12 cellular contexts compared by ENCODE assay signal in genomic region chr1:174157157-174157806, GRCh38. TPM values are rescaled to one million over a fixed set of nuclear protein-coding genes. Genes with fewer than 3 reads are reported as not detected.
A peak's percentile ranks its signal among the peaks of the same experiment; 100 is the strongest.
DNase-seq lines count a peak whose midpoint lies in the region; ATAC-seq lines count a peak whose summit lies in the region.
"Had no signal": no experiment of that assay in that cellular context is flagged by ENCODE, and none has a peak within 500 bp of the region (broad histone marks: within the 10 kb centered on the region; RNA-seq: fewer than 3 reads in every experiment).

No MANE protein-coding gene starts in this region.

- ATAC-seq in GM18873 (IDR thresholded peaks at IDR 0.05; ENCODE audit: low FRiP score, unreplicated experiment) (peak; percentile 41), GM21825 (IDR thresholded peaks at IDR 0.05; ENCODE audit: unreplicated experiment) (peak; percentile 50)
- ATAC-seq: lower lobe of right lung had no signal

- peak overlapping the region in 3 of 6 donors; percentile 26 to 28 (median 27) for H3K27ac Mint-ChIP-seq in immature natural killer cell
- H3K27ac Mint-ChIP-seq: H9 had no signal

- H3K27me3 Mint-ChIP-seq in immature natural killer cell (ENCODE audit: low read depth in 3 of 3) = peaks cover 8 to 14% (median 13%) of the 10 kb centered on the region in 3 donors

- DNase-seq in M059J (ENCODE audit: low read depth) (peak; percentile 51), immature natural killer cell (peak in 2 of 3 donors; percentile 6 to 33), GDM1 (lab: John Stamatoyannopoulos, UW) (no peak), OCI-M1 (lab: John Stamatoyannopoulos, UW) (no peak), DMS 273 (lab: John Stamatoyannopoulos, UW; ENCODE audit: unreplicated experiment) (no peak), SW480 (ENCODE audit: low spot score) (no peak)
- DNase-seq: central memory CD4-positive, alpha-beta T cell; H9; lower lobe of right lung; SJCRH30 had no signal

- peaks cover 35 to 61% of the 10 kb centered on the region in 2 donors for H3K4me1 Mint-ChIP-seq in immature natural killer cell

- H3K36me3 Mint-ChIP-seq in immature natural killer cell = no peaks in the 10 kb centered on the region

- peak overlapping the region in 4 of 5 donors; percentile 4 to 44 (median 23) for H3K4me3 Mint-ChIP-seq in immature natural killer cell

- H3K9me3 Mint-ChIP-seq in immature natural killer cell = no peaks in the 10 kb centered on the region
- H3K9me3 Mint-ChIP-seq: H9 had no signal

RNA-seq across cellular contexts. Expression of gene RABGAP1L, which starts 2.0 kb away (rescaled TPM):
- 8.3 and 18.7 TPM in 2 replicates for total RNA-seq in M059J (2014; rRNA removed; shearing (Covaris generic))
- 100 to 1,000 TPM in 1 of 3 donors, 10 to 100 TPM in 2; 80.2 to 114 (median 86.8) TPM for polyA plus RNA-seq in immature natural killer cell

Comparison
In these comparisons a context has a peak if more than half of its experiments do, and no peak if none do; other contexts are left out.
1. DNase-seq: peak in M059J (single experiment) and immature natural killer cell (2 of 3); none in GDM1 (single experiment), OCI-M1 (single experiment), DMS 273 (single experiment) and SW480 (single experiment).